In the genomic region with DNA sequence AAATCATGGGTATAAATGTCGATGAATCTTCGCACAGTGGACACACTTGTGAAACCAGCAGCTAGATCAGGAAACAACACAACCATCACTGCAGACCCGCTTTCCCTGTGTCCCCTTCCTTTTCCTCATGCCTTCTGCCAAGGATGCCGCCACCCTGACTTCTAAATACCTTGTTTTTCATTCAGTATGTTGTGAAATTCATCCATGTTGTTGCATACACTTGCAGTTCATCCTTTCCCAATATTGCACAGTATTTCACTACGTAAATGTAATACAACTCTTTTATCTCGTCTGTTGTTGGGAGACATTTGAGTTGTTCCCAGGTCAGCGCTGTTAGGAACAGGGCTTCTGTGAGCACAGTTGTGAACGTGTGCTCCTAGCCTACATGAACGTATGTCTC, we compare ENCODE assay signal across 1 cellular context.
TF ChIP-seq lines count a peak whose summit lies in the region.

No MANE protein-coding gene starts in this region.

TF ChIP-seq in K562, 482 proteins besides CTCF, POLR2A, EP300 and RAD21:
- TF ChIP-seq CEBPG (CRISPR knock-in tag; IDR thresholded peaks at IDR 0.05) (0 out of 2 replicates have a peak, but pooled peaks have one; percentile 33), CEBPG (tag; conservative IDR thresholded peaks at IDR 0.05 in 1 of 2, IDR thresholded peaks at IDR 0.05 in 1 of 2) (peak in 1 of 2 experiments; percentile 53; a peak in 2 of 4 replicates), ZNF57 (CRISPR knock-in tag; IDR thresholded peaks at IDR 0.05) (no peak), ESRRA (IDR thresholded peaks at IDR 0.05; ENCODE audit: borderline replicate concordance, low read depth) (no peak), CSDE1 (IDR thresholded peaks at IDR 0.05) (no peak), FOXJ3 (CRISPR knock-in tag; IDR thresholded peaks at IDR 0.05) (no peak), ZNF121 (CRISPR knock-in tag; conservative IDR thresholded peaks at IDR 0.05) (no peak), PPARD (CRISPR knock-in tag; IDR thresholded peaks at IDR 0.05) (no peak), CCNT2 (IDR thresholded peaks at IDR 0.05; ENCODE audit: borderline replicate concordance, extremely low read depth, insufficient read length, low read depth, low read length) (no peak), CEBPB (tag; IDR thresholded peaks at IDR 0.05) (peak; percentile 53; the same call in 1 of the 2 replicates), SMARCA4 (IDR thresholded peaks at IDR 0.05) (no peak), ARID3B (CRISPR knock-in tag; IDR thresholded peaks at IDR 0.05; ENCODE audit: borderline replicate concordance) (no peak), CCAR2 (IDR thresholded peaks at IDR 0.05; ENCODE audit: low read depth, low read length) (no peak), HDAC8 (tag; IDR thresholded peaks at IDR 0.05) (no peak)
- TF ChIP-seq, protein P1, sequence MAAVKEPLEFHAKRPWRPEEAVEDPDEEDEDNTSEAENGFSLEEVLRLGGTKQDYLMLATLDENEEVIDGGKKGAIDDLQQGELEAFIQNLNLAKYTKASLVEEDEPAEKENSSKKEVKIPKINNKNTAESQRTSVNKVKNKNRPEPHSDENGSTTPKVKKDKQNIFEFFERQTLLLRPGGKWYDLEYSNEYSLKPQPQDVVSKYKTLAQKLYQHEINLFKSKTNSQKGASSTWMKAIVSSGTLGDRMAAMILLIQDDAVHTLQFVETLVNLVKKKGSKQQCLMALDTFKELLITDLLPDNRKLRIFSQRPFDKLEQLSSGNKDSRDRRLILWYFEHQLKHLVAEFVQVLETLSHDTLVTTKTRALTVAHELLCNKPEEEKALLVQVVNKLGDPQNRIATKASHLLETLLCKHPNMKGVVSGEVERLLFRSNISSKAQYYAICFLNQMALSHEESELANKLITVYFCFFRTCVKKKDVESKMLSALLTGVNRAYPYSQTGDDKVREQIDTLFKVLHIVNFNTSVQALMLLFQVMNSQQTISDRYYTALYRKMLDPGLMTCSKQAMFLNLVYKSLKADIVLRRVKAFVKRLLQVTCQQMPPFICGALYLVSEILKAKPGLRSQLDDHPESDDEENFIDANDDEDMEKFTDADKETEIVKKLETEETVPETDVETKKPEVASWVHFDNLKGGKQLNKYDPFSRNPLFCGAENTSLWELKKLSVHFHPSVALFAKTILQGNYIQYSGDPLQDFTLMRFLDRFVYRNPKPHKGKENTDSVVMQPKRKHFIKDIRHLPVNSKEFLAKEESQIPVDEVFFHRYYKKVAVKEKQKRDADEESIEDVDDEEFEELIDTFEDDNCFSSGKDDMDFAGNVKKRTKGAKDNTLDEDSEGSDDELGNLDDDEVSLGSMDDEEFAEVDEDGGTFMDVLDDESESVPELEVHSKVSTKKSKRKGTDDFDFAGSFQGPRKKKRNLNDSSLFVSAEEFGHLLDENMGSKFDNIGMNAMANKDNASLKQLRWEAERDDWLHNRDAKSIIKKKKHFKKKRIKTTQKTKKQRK (IDR thresholded peaks at IDR 0.05; ENCODE audit: borderline replicate concordance, low read depth, low read length), result no peak
- TF ChIP-seq, protein P2, sequence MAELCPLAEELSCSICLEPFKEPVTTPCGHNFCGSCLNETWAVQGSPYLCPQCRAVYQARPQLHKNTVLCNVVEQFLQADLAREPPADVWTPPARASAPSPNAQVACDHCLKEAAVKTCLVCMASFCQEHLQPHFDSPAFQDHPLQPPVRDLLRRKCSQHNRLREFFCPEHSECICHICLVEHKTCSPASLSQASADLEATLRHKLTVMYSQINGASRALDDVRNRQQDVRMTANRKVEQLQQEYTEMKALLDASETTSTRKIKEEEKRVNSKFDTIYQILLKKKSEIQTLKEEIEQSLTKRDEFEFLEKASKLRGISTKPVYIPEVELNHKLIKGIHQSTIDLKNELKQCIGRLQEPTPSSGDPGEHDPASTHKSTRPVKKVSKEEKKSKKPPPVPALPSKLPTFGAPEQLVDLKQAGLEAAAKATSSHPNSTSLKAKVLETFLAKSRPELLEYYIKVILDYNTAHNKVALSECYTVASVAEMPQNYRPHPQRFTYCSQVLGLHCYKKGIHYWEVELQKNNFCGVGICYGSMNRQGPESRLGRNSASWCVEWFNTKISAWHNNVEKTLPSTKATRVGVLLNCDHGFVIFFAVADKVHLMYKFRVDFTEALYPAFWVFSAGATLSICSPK (IDR thresholded peaks at IDR 0.05; ENCODE audit: borderline replicate concordance), result no peak
